In the genomic region with DNA sequence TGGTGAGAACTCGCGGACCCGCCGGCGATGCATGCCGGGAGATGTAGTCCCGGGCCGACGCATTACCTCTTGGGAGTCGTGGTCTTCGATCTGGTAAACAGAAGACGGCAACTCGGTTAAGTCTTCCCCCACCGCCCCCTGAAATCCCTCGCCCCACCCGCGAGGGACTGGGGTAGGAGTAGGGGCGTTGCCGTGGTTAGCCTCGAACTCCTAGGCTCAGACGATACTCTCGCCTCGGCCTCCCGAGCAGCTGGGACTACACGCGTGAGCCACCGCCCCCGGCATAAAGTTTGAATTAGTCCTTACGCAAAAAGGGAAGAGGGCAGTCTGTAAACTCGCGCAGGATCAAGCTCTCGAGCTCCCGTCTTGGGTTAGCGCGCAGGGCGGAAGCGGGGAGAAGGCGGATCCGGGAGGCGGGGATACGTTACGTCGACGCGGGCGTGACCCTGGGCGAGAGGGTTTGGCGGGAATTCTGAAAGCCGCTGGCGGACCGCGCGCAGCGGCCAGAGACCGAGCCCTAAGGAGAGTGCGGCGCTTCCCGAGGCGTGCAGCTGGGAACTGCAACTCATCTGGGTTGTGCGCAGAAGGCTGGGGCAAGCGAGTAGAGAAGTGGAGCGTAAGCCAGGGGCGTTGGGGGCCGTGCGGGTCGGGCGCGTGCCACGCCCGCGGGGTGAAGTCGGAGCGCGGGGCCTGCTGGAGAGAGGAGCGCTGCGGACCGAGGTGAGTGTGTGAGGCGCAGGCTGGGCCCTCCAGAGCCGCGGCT, we compare ENCODE assay signal across 8 cellular contexts. TPM values are rescaled to one million over a fixed set of nuclear protein-coding genes. Genes with fewer than 3 reads are reported as not detected.
A peak's percentile ranks its signal among the peaks of the same experiment; 100 is the strongest.
DNase-seq lines count a peak whose midpoint lies in the region; ATAC-seq, FAIRE-seq and TF ChIP-seq lines count a peak whose summit lies in the region.

RAD51 (plus strand) TSS at position 469 of the 763 bp plus-strand sequence. CDS start 3,585 bp downstream, outside the sequence.

- H3K27me3 ChIP-seq in OCI-LY3 (ENCODE audit: low read depth, low read length) (no peaks in the 10 kb centered on the region), endothelial cell of umbilical vein (ENCODE audit: control insufficient read depth in 2 of 2, insufficient read depth in 2 of 2, low read length in 2 of 2) (no peaks in the 10 kb centered on the region)

- CTCF ChIA-PET in endothelial cell of umbilical vein (lab: Charles Lee) = interaction anchor here (0.7 to 2.0 kb wide), 16 partner anchors 10 to 324 kb away, joined by 3 to 10 read pairs (median 4); partner anchors contain the start of gene VPS18

- H3K27ac ChIP-seq in OCI-LY3 (ENCODE audit: low read length) (peak within 1 kb of the TSS; percentile 90), endothelial cell of umbilical vein (ENCODE audit: insufficient read depth, low read depth, low read length) (peak within 1 kb of the TSS; percentile 86)

- peak; percentile 96 for DNase-seq in DMS 273 (lab: John Stamatoyannopoulos, UW; ENCODE audit: unreplicated experiment)
- DNase-seq in HuH-7.5 (ENCODE audit: low spot score) = peak; percentile 79
- DNase-seq in activated CD8-positive, alpha-beta memory T cell treated with anti-CD3 and anti-CD28 coated beads, Interleukin-2, amount 50 U/mL, for 48 hours = peak; percentile 95
- peak; percentile 95 for DNase-seq in endothelial cell of umbilical vein (ENCODE audit: low read depth, low spot score)
- DNase-seq in midbrain (lab: John Stamatoyannopoulos, UW) = peak; percentile 89
- DNase-seq in stimulated activated CD8-positive, alpha-beta memory T cell treated with anti-CD3 and anti-CD28 coated beads, Interleukin-15, amount 100 ng/mL, for 48 hours (ENCODE audit: low read depth in 2 of 2) = peak; percentile 82 to 89

- H2AFZ ChIP-seq in OCI-LY3 (ENCODE audit: low read depth, low read length) = peak within 1 kb of the TSS; percentile 67
- peak within 1 kb of the TSS; percentile 92 for H2AFZ ChIP-seq in endothelial cell of umbilical vein (ENCODE audit: low read depth, low read length)

- POLR2A ChIA-PET in endothelial cell of umbilical vein (lab: Charles Lee) = interaction anchor here (0.5 to 1.2 kb wide), 5 partner anchors 13 to 175 kb away, joined by 3 to 7 read pairs (median 5); partner anchors contain the start of genes DNAJC17 and ZFYVE19

- TSS peak; percentile 67 for BruUV-seq in endothelial cell of umbilical vein (replicated peaks; lab: Mats Ljungman, UMichigan)

- peak; percentile 71 for ATAC-seq in GM21526 (IDR thresholded peaks at IDR 0.05; ENCODE audit: low FRiP score, unreplicated experiment)

- H3K79me2 ChIP-seq in OCI-LY3 (ENCODE audit: low read length) (peaks cover 28% of the 10 kb centered on the region), endothelial cell of umbilical vein (ENCODE audit: control insufficient read depth, insufficient read depth, low read length) (peaks cover 20% of the 10 kb centered on the region)

- peak; percentile 63 for TF ChIP-seq POLR2A in endothelial cell of umbilical vein (IDR thresholded peaks at IDR 0.05; ENCODE audit: low read depth, low read length)

- intact Hi-C loops in endothelial cell of umbilical vein (cut with micrococcal nuclease) = loop anchor here (1.0 to 5.0 kb wide), 4 partner anchors 16 to 112 kb away; partner anchors contain the start of genes DNAJC17, KNL1, RMDN3 and ZFYVE19

- peaks cover 11% of the 10 kb centered on the region for H3K36me3 ChIP-seq in OCI-LY3 (replicated peaks; ENCODE audit: low read depth, low read length)
- H3K36me3 ChIP-seq in endothelial cell of umbilical vein (ENCODE audit: control insufficient read depth in 2 of 2, extremely low read depth in 1 of 2, insufficient read depth in 2 of 2, low read length in 2 of 2) = peaks cover 0 to 3% of the 10 kb centered on the region in 2 experiments

- H3K4me3 ChIP-seq in OCI-LY3 (ENCODE audit: low read length) = peak within 1 kb of the TSS; percentile 89
- H3K4me3 ChIP-seq in endothelial cell of umbilical vein (replicated peaks in 1 of 3; ENCODE audit: insufficient read depth in 1 of 3, low read depth in 1 of 3, low read length in 3 of 3) = peak within 1 kb of the TSS; percentile 69 to 96 (median 92)

- H3K9me3 ChIP-seq in OCI-LY3 (ENCODE audit: insufficient read depth, low read length) (no peaks in the 10 kb centered on the region), endothelial cell of umbilical vein (replicated peaks; ENCODE audit: control insufficient read depth, insufficient read depth, low read length) (no peaks in the 10 kb centered on the region)

- peaks cover 8% of the 10 kb centered on the region for H3K4me1 ChIP-seq in OCI-LY3 (ENCODE audit: low read length)
- H3K4me1 ChIP-seq in endothelial cell of umbilical vein (ENCODE audit: control insufficient read depth, extremely low read depth, insufficient read depth, low read length) = peaks cover 13% of the 10 kb centered on the region

- H4K20me1 ChIP-seq in OCI-LY3 (ENCODE audit: insufficient read depth, low read length) (no peaks in the 10 kb centered on the region), endothelial cell of umbilical vein (replicated peaks; ENCODE audit: control insufficient read depth, extremely low read depth, insufficient read depth, low read length) (no peaks in the 10 kb centered on the region)

- FAIRE-seq in endothelial cell of umbilical vein (lab: Jason Lieb, UNC) = peak; percentile 96

- H3K9ac ChIP-seq in OCI-LY3 (ENCODE audit: low read length) (peak within 1 kb of the TSS; percentile 86), endothelial cell of umbilical vein (replicated peaks; ENCODE audit: extremely low read depth, insufficient read depth, low read length) (peak within 1 kb of the TSS; percentile 91)

- no peaks in the 10 kb centered on the region for H3K9me1 ChIP-seq in endothelial cell of umbilical vein (replicated peaks; ENCODE audit: control insufficient read depth, extremely low read depth, insufficient read depth, low read length)

- TF ChIP-seq CTCF in OCI-LY3 (IDR thresholded peaks at IDR 0.05; ENCODE audit: low read depth, low read length) = no peak
- TF ChIP-seq CTCF in endothelial cell of umbilical vein (IDR thresholded peaks at IDR 0.05; ENCODE audit: extremely low read depth in 1 of 2, insufficient read depth in 1 of 2, low read depth in 1 of 2, low read length in 2 of 2) = no peak

- H3K4me2 ChIP-seq in OCI-LY3 (ENCODE audit: low read length) (peak within 1 kb of the TSS; percentile 85), endothelial cell of umbilical vein (ENCODE audit: insufficient read depth, low read length) (peak within 1 kb of the TSS; percentile 82)

- dilution Hi-C loops in endothelial cell of umbilical vein (cut with MboI; ENCODE audit: extremely low pct_ligation_motif_present, low sequenced_read_pairs) = no loop called here

TF ChIP-seq in endothelial cell of umbilical vein, 7 proteins besides CTCF, POLR2A, EP300 and RAD21:
- no peak for TF ChIP-seq MYC (IDR thresholded peaks at IDR 0.05; ENCODE audit: low read depth, low read length)
- peak; percentile 71 for TF ChIP-seq POLR2AphosphoS5 (IDR thresholded peaks at IDR 0.05; ENCODE audit: insufficient read depth, low read depth, low read length)
- TF ChIP-seq EZH2 (IDR thresholded peaks at IDR 0.05; ENCODE audit: borderline replicate concordance, low read depth, low read length, severe bottlenecking) = no peak
- no peak for TF ChIP-seq FOS (IDR thresholded peaks at IDR 0.05; ENCODE audit: borderline replicate concordance, insufficient read depth, low read length)
- TF ChIP-seq GATA2 (IDR thresholded peaks at IDR 0.05; ENCODE audit: insufficient read depth, insufficient read length, low read depth, low read length) = no peak
- TF ChIP-seq, protein P1, sequence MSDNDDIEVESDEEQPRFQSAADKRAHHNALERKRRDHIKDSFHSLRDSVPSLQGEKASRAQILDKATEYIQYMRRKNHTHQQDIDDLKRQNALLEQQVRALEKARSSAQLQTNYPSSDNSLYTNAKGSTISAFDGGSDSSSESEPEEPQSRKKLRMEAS (IDR thresholded peaks at IDR 0.05; ENCODE audit: insufficient read depth, insufficient read length) = peak; percentile 68
- no peak for TF ChIP-seq JUN (IDR thresholded peaks at IDR 0.05; ENCODE audit: borderline replicate concordance, insufficient read depth, insufficient read length, low read depth)

RNA-seq across cellular contexts. Expression of gene RAD51, which starts in this region (rescaled TPM):
- 29.7 and 30.9 TPM in 2 replicates for total RNA-seq in endothelial cell of umbilical vein
- 10.5 and 11.1 TPM in 2 replicates for polyA plus RNA-seq in endothelial cell of umbilical vein
- polyA plus RNA-seq in endothelial cell of umbilical vein (2011; cell fraction: cytosol; rRNA removed) = 12.7 and 16.5 TPM in 2 replicates
- 13.2 and 17.8 TPM in 2 replicates for polyA plus RNA-seq in endothelial cell of umbilical vein (2011; cell fraction: nucleus; rRNA removed)
- polyA plus RNA-seq in endothelial cell of umbilical vein (2012) = 10.5 and 14.3 TPM in 2 replicates
- 10.6 and 13.6 TPM in 2 replicates for polyA minus RNA-seq in endothelial cell of umbilical vein
- polyA minus RNA-seq in endothelial cell of umbilical vein (2011; cell fraction: cytosol; rRNA and poly(A)+ RNA removed) = 23.1 TPM
- 9.6 and 11.3 TPM in 2 replicates for polyA minus RNA-seq in endothelial cell of umbilical vein (2011; cell fraction: nucleus; rRNA and poly(A)+ RNA removed)

Comparison
In these comparisons a context has a peak if more than half of its experiments do, and no peak if none do; other contexts are left out.
1. Peak in every context shown above with its lines: DNase-seq, ATAC-seq, H3K4me3 ChIP-seq and H3K27ac ChIP-seq.